In the genomic region with DNA sequence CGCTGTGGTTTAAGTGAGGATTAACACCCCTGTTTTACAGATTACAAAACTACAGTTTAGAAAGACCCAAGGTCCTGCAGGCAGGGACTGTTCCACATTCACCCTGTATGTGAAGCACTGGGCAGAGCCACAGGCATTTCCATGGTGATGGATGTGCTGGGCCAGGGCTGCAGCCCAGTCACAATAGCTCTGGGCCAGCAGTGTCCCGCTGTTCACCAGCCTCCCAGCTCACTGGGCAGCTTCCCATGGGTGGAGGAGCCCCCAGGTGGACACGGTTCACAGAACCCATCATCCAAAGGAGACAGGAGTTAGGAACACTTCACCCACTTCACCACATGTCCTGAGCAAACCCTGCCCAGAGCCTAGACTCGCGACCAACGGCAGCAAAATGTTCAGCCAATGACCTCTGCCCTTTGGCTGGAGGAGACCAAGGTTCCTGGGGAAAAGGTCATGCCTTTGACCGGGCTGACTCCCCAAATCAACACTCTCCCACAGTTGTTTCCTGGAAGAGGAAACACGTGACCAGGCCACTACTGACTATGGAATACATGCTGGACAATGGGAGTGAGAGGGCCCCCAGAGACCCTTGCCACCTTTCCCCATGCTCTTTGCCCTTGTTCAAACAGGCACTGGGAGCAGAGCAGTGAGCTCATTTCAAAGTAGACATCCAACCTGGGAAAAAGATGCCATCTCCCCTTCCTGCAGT, we compare ENCODE assay signal across 1 cellular context.
TF ChIP-seq lines count a peak whose summit lies in the region.

No MANE protein-coding gene starts in this region.

TF ChIP-seq in K562, 482 proteins besides CTCF, POLR2A, EP300 and RAD21:
- TF ChIP-seq IRF2 (CRISPR knock-in tag; IDR thresholded peaks at IDR 0.05) = no peak
- TF ChIP-seq FOXJ2 (tag; IDR thresholded peaks at IDR 0.05) = no peak
- TF ChIP-seq HNRNPLL (IDR thresholded peaks at IDR 0.05; ENCODE audit: low read depth, low read length, poor library complexity, severe bottlenecking) = no peak
- TF ChIP-seq CAMTA2 (CRISPR knock-in tag; conservative IDR thresholded peaks at IDR 0.05) = no peak
- TF ChIP-seq ZNF431 (CRISPR knock-in tag; IDR thresholded peaks at IDR 0.05) = no peak
- TF ChIP-seq SP1 (CRISPR knock-in tag; IDR thresholded peaks at IDR 0.05) = no peak
- TF ChIP-seq CHAMP1 (IDR thresholded peaks at IDR 0.05) = no peak
- no peak for TF ChIP-seq BCLAF1 (IDR thresholded peaks at IDR 0.05; ENCODE audit: borderline replicate concordance in 1 of 2, control insufficient read depth in 1 of 2, low read depth in 2 of 2, low read length in 1 of 2)
- no peak for TF ChIP-seq ZNF311 (CRISPR knock-in tag; IDR thresholded peaks at IDR 0.05)
- 0 out of 2 replicates have a peak, but pooled peaks have one; percentile 13 for TF ChIP-seq RAD51 (IDR thresholded peaks at IDR 0.05; ENCODE audit: borderline replicate concordance, low read depth)
- no peak for TF ChIP-seq PTBP1 (IDR thresholded peaks at IDR 0.05; ENCODE audit: low read depth, low read length)
- no peak for TF ChIP-seq MTA1 (IDR thresholded peaks at IDR 0.05; ENCODE audit: borderline replicate concordance)
- TF ChIP-seq, protein P1, sequence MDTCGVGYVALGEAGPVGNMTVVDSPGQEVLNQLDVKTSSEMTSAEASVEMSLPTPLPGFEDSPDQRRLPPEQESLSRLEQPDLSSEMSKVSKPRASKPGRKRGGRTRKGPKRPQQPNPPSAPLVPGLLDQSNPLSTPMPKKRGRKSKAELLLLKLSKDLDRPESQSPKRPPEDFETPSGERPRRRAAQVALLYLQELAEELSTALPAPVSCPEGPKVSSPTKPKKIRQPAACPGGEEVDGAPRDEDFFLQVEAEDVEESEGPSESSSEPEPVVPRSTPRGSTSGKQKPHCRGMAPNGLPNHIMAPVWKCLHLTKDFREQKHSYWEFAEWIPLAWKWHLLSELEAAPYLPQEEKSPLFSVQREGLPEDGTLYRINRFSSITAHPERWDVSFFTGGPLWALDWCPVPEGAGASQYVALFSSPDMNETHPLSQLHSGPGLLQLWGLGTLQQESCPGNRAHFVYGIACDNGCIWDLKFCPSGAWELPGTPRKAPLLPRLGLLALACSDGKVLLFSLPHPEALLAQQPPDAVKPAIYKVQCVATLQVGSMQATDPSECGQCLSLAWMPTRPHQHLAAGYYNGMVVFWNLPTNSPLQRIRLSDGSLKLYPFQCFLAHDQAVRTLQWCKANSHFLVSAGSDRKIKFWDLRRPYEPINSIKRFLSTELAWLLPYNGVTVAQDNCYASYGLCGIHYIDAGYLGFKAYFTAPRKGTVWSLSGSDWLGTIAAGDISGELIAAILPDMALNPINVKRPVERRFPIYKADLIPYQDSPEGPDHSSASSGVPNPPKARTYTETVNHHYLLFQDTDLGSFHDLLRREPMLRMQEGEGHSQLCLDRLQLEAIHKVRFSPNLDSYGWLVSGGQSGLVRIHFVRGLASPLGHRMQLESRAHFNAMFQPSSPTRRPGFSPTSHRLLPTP (IDR thresholded peaks at IDR 0.05; ENCODE audit: borderline replicate concordance, extremely low read depth, insufficient read length) = no peak
- TF ChIP-seq TCFL5 (CRISPR knock-in tag; conservative IDR thresholded peaks at IDR 0.05) = no peak
- no peak for TF ChIP-seq MYC (IDR thresholded peaks at IDR 0.05; ENCODE audit: low read depth, low read length)
- TF ChIP-seq MYC (CRISPR knock-in tag; IDR thresholded peaks at IDR 0.05; ENCODE audit: borderline replicate concordance, low read depth) = no peak
- TF ChIP-seq ZZZ3 (IDR thresholded peaks at IDR 0.05) = no peak
- TF ChIP-seq FUS (optimal IDR thresholded peaks at IDR 0.05; ENCODE audit: low read depth, low read length) = no peak
- TF ChIP-seq TGIF2 (CRISPR knock-in tag; IDR thresholded peaks at IDR 0.05) = no peak
- TF ChIP-seq POLR2AphosphoS5 (IDR thresholded peaks at IDR 0.05; ENCODE audit: control insufficient read depth, insufficient read depth, low read depth, low read length) = no peak
- TF ChIP-seq, protein P2, sequence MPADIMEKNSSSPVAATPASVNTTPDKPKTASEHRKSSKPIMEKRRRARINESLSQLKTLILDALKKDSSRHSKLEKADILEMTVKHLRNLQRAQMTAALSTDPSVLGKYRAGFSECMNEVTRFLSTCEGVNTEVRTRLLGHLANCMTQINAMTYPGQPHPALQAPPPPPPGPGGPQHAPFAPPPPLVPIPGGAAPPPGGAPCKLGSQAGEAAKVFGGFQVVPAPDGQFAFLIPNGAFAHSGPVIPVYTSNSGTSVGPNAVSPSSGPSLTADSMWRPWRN (IDR thresholded peaks at IDR 0.05; ENCODE audit: low read depth) = no peak
- TF ChIP-seq ESRRA (IDR thresholded peaks at IDR 0.05; ENCODE audit: borderline replicate concordance, low read depth) = peak; percentile 54; the same call in 1 of the 2 replicates
- TF ChIP-seq NR2C2 (CRISPR knock-in tag; IDR thresholded peaks at IDR 0.05) = no peak
- TF ChIP-seq NR2C2 (tag; IDR thresholded peaks at IDR 0.05) = peak; percentile 63
- TF ChIP-seq SP2 (IDR thresholded peaks at IDR 0.05; ENCODE audit: extremely low read depth, low read depth, low read length, poor library complexity, severe bottlenecking) = no peak
- TF ChIP-seq ZNF77 (CRISPR knock-in tag; IDR thresholded peaks at IDR 0.05) = no peak
- TF ChIP-seq SMAD2 (IDR thresholded peaks at IDR 0.05; ENCODE audit: low read depth, low read length) = no peak
- TF ChIP-seq ARHGAP35 (IDR thresholded peaks at IDR 0.05; ENCODE audit: partially characterized antibody) = no peak
- no peak for TF ChIP-seq CHD1 (IDR thresholded peaks at IDR 0.05; ENCODE audit: low read length)
- TF ChIP-seq USF1 (CRISPR knock-in tag; IDR thresholded peaks at IDR 0.05) = no peak
- TF ChIP-seq ZNF511 (CRISPR knock-in tag; IDR thresholded peaks at IDR 0.05) = no peak
- no peak for TF ChIP-seq ZNF707 (CRISPR knock-in tag; conservative IDR thresholded peaks at IDR 0.05)
- no peak for TF ChIP-seq ZBED1 (IDR thresholded peaks at IDR 0.05)
- no peak for TF ChIP-seq GTF2B (IDR thresholded peaks at IDR 0.05; ENCODE audit: extremely low read depth, insufficient read length)
- peak; percentile 34; the same call in 1 of the 2 replicates for TF ChIP-seq NR2C1 (IDR thresholded peaks at IDR 0.05)
- peak; percentile 75 for TF ChIP-seq NR2C1 (tag; IDR thresholded peaks at IDR 0.05)
- TF ChIP-seq CHD4 (IDR thresholded peaks at IDR 0.05; ENCODE audit: insufficient read depth, insufficient replicate concordance, low read depth, low read length, poor library complexity, severe bottlenecking) = no peak
- TF ChIP-seq NEUROD1 (IDR thresholded peaks at IDR 0.05; ENCODE audit: borderline replicate concordance, low read depth, low read length, partially characterized antibody) = no peak
- no peak for TF ChIP-seq ID3 (CRISPR knock-in tag; IDR thresholded peaks at IDR 0.05)
- 0 out of 2 replicates have a peak, but pooled peaks have one; percentile 54 for TF ChIP-seq ID3 (tag; IDR thresholded peaks at IDR 0.05)
- TF ChIP-seq JUN (IDR thresholded peaks at IDR 0.05; ENCODE audit: borderline replicate concordance, low read depth, low read length) = no peak
- TF ChIP-seq JUN (CRISPR knock-in tag; IDR thresholded peaks at IDR 0.05; ENCODE audit: borderline replicate concordance) = no peak
- no peak for TF ChIP-seq LARP7 (IDR thresholded peaks at IDR 0.05)
- TF ChIP-seq TFE3 (CRISPR knock-in tag; IDR thresholded peaks at IDR 0.05) = peak; percentile 62
- TF ChIP-seq, protein P3, sequence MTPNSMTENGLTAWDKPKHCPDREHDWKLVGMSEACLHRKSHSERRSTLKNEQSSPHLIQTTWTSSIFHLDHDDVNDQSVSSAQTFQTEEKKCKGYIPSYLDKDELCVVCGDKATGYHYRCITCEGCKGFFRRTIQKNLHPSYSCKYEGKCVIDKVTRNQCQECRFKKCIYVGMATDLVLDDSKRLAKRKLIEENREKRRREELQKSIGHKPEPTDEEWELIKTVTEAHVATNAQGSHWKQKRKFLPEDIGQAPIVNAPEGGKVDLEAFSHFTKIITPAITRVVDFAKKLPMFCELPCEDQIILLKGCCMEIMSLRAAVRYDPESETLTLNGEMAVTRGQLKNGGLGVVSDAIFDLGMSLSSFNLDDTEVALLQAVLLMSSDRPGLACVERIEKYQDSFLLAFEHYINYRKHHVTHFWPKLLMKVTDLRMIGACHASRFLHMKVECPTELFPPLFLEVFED (CRISPR knock-in tag; conservative IDR thresholded peaks at IDR 0.05) = no peak
- no peak for TF ChIP-seq MED1 (CRISPR knock-in tag; IDR thresholded peaks at IDR 0.05; ENCODE audit: borderline replicate concordance)
